ENCODE assay signal across 15 cellular contexts in the genomic region with DNA sequence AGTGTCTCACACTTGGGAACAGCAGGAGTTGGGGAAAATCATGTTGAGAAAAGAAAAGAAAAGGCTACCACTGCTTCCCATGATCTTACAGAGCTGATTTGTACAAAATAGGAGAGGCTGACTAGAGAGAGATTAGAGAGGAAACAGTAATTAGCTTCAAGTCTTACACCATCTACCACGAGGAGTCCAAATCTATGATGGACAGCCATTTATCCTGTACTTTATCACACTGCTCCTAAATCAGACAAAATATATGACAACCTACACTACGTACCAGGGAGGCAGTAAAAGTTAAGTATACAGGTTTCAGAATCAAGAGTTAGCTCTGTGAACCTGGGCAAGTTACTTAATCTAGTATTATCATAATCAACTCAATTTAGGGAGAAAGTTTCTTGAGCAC. TPM values are rescaled to one million over a fixed set of nuclear protein-coding genes. Genes with fewer than 3 reads are reported as not detected.
DNase-seq lines count a peak whose midpoint lies in the region; ATAC-seq and TF ChIP-seq lines count a peak whose summit lies in the region.
"Had no signal": no experiment of that assay in that cellular context is flagged by ENCODE, and none has a peak within 500 bp of the region (broad histone marks: within the 10 kb centered on the region; RNA-seq: fewer than 3 reads in every experiment).

No MANE protein-coding gene starts in this region.

- no peak for TF ChIP-seq CTCF in nephron progenitor cell (IDR thresholded peaks at IDR 0.05)

- H3K4me1 Mint-ChIP-seq in T-helper 17 cell (peaks cover 15% of the 10 kb centered on the region), nephron progenitor cell (no peaks in the 10 kb centered on the region)
- H3K4me1 Mint-ChIP-seq in dendritic cell treated with granulocyte-macrophage colony-stimulating factor and Interleukin-4, amounts not matched to agents 40 ng/mL and 50 ng/mL, for 4 days (ENCODE audit: low read depth), result no peaks in the 10 kb centered on the region
- H3K4me1 Mint-ChIP-seq in stimulated activated naive B cell treated with anti-CD40 and anti-IgM and Interleukin-4, amounts not matched to agents 10 μg/mL and 1 μg/mL and 100 μg/mL, for 72 hours, result no peaks in the 10 kb centered on the region

- H3K36me3 Mint-ChIP-seq in T-helper 17 cell (ENCODE audit: low read depth) (peaks cover 8% of the 10 kb centered on the region), nephron progenitor cell (ENCODE audit: low read depth) (peaks cover 71% of the 10 kb centered on the region)
- peaks cover 70% of the 10 kb centered on the region for H3K36me3 Mint-ChIP-seq in dendritic cell treated with granulocyte-macrophage colony-stimulating factor and Interleukin-4, amounts not matched to agents 40 ng/mL and 50 ng/mL, for 4 days (ENCODE audit: low read depth)
- peaks cover 13 to 35% of the 10 kb centered on the region in 2 donors for H3K36me3 Mint-ChIP-seq in stimulated activated naive B cell treated with anti-CD40 and anti-IgM and Interleukin-4, amounts not matched to agents 10 μg/mL and 1 μg/mL and 100 μg/mL, for 72 hours

- intact Hi-C loops in dendritic cell treated with granulocyte-macrophage colony-stimulating factor and Interleukin-4, amounts not matched to agents 40 ng/mL and 50 ng/mL, for 4 days (cut with micrococcal nuclease), result no loop called here
- intact Hi-C loops in Right ventricle myocardium superior (cut with DNase I), result no loop called here

- ATAC-seq in T-helper 17 cell (no peak), HG02642 (IDR thresholded peaks at IDR 0.05; ENCODE audit: poor library complexity, unreplicated experiment) (no peak), Right ventricle myocardium superior (ENCODE audit: poor library complexity) (no peak)
- no peak for ATAC-seq in stimulated activated naive B cell treated with anti-CD40 and anti-IgM and Interleukin-4, amounts not matched to agents 10 μg/mL and 1 μg/mL and 100 μg/mL, for 72 hours (replicated peaks)

- DNase-seq in T-helper 17 cell (no peak), nephron progenitor cell (no peak), Right ventricle myocardium superior (no peak), OCI-M2 (lab: John Stamatoyannopoulos, UW; ENCODE audit: unreplicated experiment) (no peak)
- DNase-seq in stimulated activated naive B cell treated with anti-CD40 and anti-IgM and Interleukin-4, amounts not matched to agents 10 μg/mL and 1 μg/mL and 100 μg/mL, for 72 hours, result no peak
- DNase-seq: AML-193, COR-L47, GOT3, NCI-H1092 treated with DMSO at 0.1 percent for 48 hours, NCI-H1694, NCI-H2081 treated with DMSO at 0.1 percent for 48 hours, NCI-H446 treated with DMSO at 0.1 percent for 48 hours, SHP77 had no signal

- H3K27ac Mint-ChIP-seq in T-helper 17 cell, result peak overlapping the region; percentile 39
- H3K27ac Mint-ChIP-seq in dendritic cell treated with granulocyte-macrophage colony-stimulating factor and Interleukin-4, amounts not matched to agents 40 ng/mL and 50 ng/mL, for 4 days, result peak overlapping the region; percentile 20
- peak overlapping the region; percentile 88 for H3K27ac Mint-ChIP-seq in nephron progenitor cell
- peak overlapping the region; percentile 9 for H3K27ac Mint-ChIP-seq in stimulated activated naive B cell treated with anti-CD40 and anti-IgM and Interleukin-4, amounts not matched to agents 10 μg/mL and 1 μg/mL and 100 μg/mL, for 72 hours

- H3K27me3 Mint-ChIP-seq in T-helper 17 cell (no peaks in the 10 kb centered on the region), nephron progenitor cell (ENCODE audit: low read depth, poor library complexity) (no peaks in the 10 kb centered on the region)
- no peaks in the 10 kb centered on the region for H3K27me3 Mint-ChIP-seq in dendritic cell treated with granulocyte-macrophage colony-stimulating factor and Interleukin-4, amounts not matched to agents 40 ng/mL and 50 ng/mL, for 4 days
- no peaks in the 10 kb centered on the region for H3K27me3 Mint-ChIP-seq in stimulated activated naive B cell treated with anti-CD40 and anti-IgM and Interleukin-4, amounts not matched to agents 10 μg/mL and 1 μg/mL and 100 μg/mL, for 72 hours

- H3K9me3 ChIP-seq in T-helper 17 cell (ENCODE audit: control insufficient read depth, low read length, poor library complexity, severe bottlenecking), result no peaks in the 10 kb centered on the region

- H3K4me3 Mint-ChIP-seq in T-helper 17 cell, result no peak overlapping the region
- H3K4me3 Mint-ChIP-seq in dendritic cell treated with granulocyte-macrophage colony-stimulating factor and Interleukin-4, amounts not matched to agents 40 ng/mL and 50 ng/mL, for 4 days, result no peak overlapping the region
- no peak overlapping the region for H3K4me3 Mint-ChIP-seq in nephron progenitor cell
- H3K4me3 Mint-ChIP-seq in stimulated activated naive B cell treated with anti-CD40 and anti-IgM and Interleukin-4, amounts not matched to agents 10 μg/mL and 1 μg/mL and 100 μg/mL, for 72 hours, result no peak overlapping the region

- no peaks in the 10 kb centered on the region for H3K9me3 Mint-ChIP-seq in dendritic cell treated with granulocyte-macrophage colony-stimulating factor and Interleukin-4, amounts not matched to agents 40 ng/mL and 50 ng/mL, for 4 days
- no peaks in the 10 kb centered on the region for H3K9me3 Mint-ChIP-seq in nephron progenitor cell
- no peaks in the 10 kb centered on the region for H3K9me3 Mint-ChIP-seq in stimulated activated naive B cell treated with anti-CD40 and anti-IgM and Interleukin-4, amounts not matched to agents 10 μg/mL and 1 μg/mL and 100 μg/mL, for 72 hours

RNA-seq across cellular contexts. Expression of a gene that starts 38.0 kb away (rescaled TPM):
- total RNA-seq in T-helper 17 cell (10 to 100 TPM; 22.8 to 26.6 TPM), Right ventricle myocardium superior (16.8 TPM)

RNA-seq across cellular contexts. Expression of a gene that starts 38.1 kb away (rescaled TPM):
- total RNA-seq in T-helper 17 cell, result 10 to 100 TPM; 14.3 to 14.4 TPM
- 17.9 TPM for total RNA-seq in Right ventricle myocardium superior

Comparison
In these comparisons a context has a peak if more than half of its experiments do, and no peak if none do; other contexts are left out.
1. H3K27ac Mint-ChIP-seq: peak in every context shown above with its lines; median percentile 88 in nephron progenitor cell; 39 in T-helper 17 cell; 20 in dendritic cell treated with granulocyte-macrophage colony-stimulating factor and Interleukin-4, amounts not matched to agents 40 ng/mL and 50 ng/mL, for 4 days; 9 in stimulated activated naive B cell treated with anti-CD40 and anti-IgM and Interleukin-4, amounts not matched to agents 10 μg/mL and 1 μg/mL and 100 μg/mL, for 72 hours.